ENCODE assay signal across 8 cellular contexts in the genomic region with DNA sequence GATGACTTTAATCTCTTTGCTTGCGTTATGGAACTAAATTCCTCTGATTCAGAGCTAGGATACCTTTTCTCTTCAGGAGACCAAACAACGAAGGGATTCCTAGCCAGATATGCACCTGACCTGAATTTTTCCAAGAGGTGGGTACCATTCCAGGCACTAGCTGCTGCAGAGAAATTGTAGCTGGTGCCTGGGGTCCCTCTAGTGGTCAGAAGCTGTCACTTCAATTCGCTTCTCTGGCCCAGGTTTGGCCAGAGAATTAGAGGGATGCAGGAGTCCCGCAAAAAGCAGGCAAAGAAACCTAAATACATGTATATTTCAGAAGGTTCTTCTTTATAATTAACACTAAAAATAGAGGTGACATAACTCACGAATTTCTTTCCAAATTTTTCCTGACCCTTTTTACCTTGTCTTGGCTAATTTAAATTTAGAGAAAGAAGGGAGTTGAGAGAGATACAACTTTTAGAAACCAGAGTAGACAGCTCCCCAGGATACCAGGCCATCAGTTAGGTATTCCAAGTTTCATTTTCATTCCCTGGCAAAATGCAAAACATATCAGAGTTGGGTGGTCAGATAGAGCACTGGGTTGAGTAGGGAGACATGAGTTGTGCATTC.
A peak's percentile ranks its signal among the peaks of the same experiment; 100 is the strongest.
DNase-seq lines count a peak whose midpoint lies in the region; ATAC-seq and TF ChIP-seq lines count a peak whose summit lies in the region.

No MANE protein-coding gene starts in this region.

- H2AFZ ChIP-seq in DND-41 (ENCODE audit: low read depth, low read length): no peak overlapping the region

- H3K36me3 ChIP-seq in DND-41 (ENCODE audit: insufficient read depth, low read length): no peaks in the 10 kb centered on the region

- H3K4me3 ChIP-seq in DND-41 (ENCODE audit: low read depth in 1 of 2, low read length in 2 of 2): no peak overlapping the region

- no peaks in the 10 kb centered on the region for H3K4me1 ChIP-seq in DND-41 (ENCODE audit: insufficient read depth, low read length)

- ATAC-seq in DND-41 (ENCODE audit: insufficient read depth, low read depth) (peak; percentile 69), GM21526 (IDR thresholded peaks at IDR 0.05; ENCODE audit: low FRiP score, unreplicated experiment) (peak; percentile 59), GM19452 (IDR thresholded peaks at IDR 0.05; ENCODE audit: unreplicated experiment) (no peak), HG03342 (IDR thresholded peaks at IDR 0.05; ENCODE audit: unreplicated experiment) (no peak)

- H3K27ac ChIP-seq in DND-41 (ENCODE audit: low read length): no peak overlapping the region

- DNase-seq in DND-41 (peak; percentile 51), NCI-H2227 (lab: John Stamatoyannopoulos, UW; ENCODE audit: unreplicated experiment) (peak; percentile 38), germinal center (ENCODE audit: low spot score) (peak; percentile 50), retina (peak; percentile 69)
- DNase-seq in activated CD8-positive, alpha-beta memory T cell treated with anti-CD3 and anti-CD28 coated beads, Interleukin-2, amount 50 U/mL, for 48 hours: peak; percentile 61

- TF ChIP-seq CTCF in DND-41 (IDR thresholded peaks at IDR 0.05; ENCODE audit: borderline replicate concordance, extremely low read depth, low read length, poor library complexity, severe bottlenecking): peak; percentile 90

- no peaks in the 10 kb centered on the region for H3K9me3 ChIP-seq in DND-41 (ENCODE audit: insufficient read depth, low read length, severe bottlenecking)

- no peak overlapping the region for H3K9ac ChIP-seq in DND-41 (ENCODE audit: low read depth, low read length)

- peaks cover 9% of the 10 kb centered on the region for H3K27me3 ChIP-seq in DND-41 (ENCODE audit: insufficient read depth, low read length, poor library complexity)

- no peak overlapping the region for H3K4me2 ChIP-seq in DND-41 (ENCODE audit: insufficient read depth, low read length)

- no peaks in the 10 kb centered on the region for H3K79me2 ChIP-seq in DND-41 (ENCODE audit: insufficient read depth, low read length)

- H4K20me1 ChIP-seq in DND-41 (ENCODE audit: insufficient read depth, low read length): no peaks in the 10 kb centered on the region

Comparison
In these comparisons a context has a peak if more than half of its experiments do, and no peak if none do; other contexts are left out.
1. ATAC-seq: peak in DND-41 (single experiment) and GM21526 (single experiment); none in GM19452 (single experiment) and HG03342 (single experiment).
2. Peak in every context shown above with its lines, with median percentiles within 50 percentile points of each other: DNase-seq.